Comparison of ENCODE assay signal across 8 cellular contexts in genomic region chrX:19990519-19991349, GRCh38. TPM values are rescaled to one million over a fixed set of nuclear protein-coding genes. Genes with fewer than 3 reads are reported as not detected.
DNase-seq lines count a peak whose midpoint lies in the region; ATAC-seq and TF ChIP-seq lines count a peak whose summit lies in the region.

TSS of gene BCLAF3 (minus strand) at chrX:19991061. CDS start at chrX:19970264, 20,797 bp downstream.

- no peaks in the 10 kb centered on the region for H3K4me1 ChIP-seq in H9 (ENCODE audit: insufficient read depth, low read length)
- peaks cover 13% of the 10 kb centered on the region for H3K4me1 ChIP-seq in Loucy (ENCODE audit: insufficient read depth, low read length, poor library complexity, severe bottlenecking)
- peaks cover 0 to 11% (median 0%) of the 10 kb centered on the region in 3 donors for H3K4me1 ChIP-seq in gastroesophageal sphincter

- TF ChIP-seq POLR2A in gastroesophageal sphincter (IDR thresholded peaks at IDR 0.05) = no peak

- H3K27ac ChIP-seq in H9 (ENCODE audit: insufficient read length, low read depth, low read length) = no peak within 1 kb of the TSS
- peak within 1 kb of the TSS; percentile 65 to 84 (median 78) for H3K27ac ChIP-seq in gastroesophageal sphincter

- no peak within 1 kb of the TSS for H2BK20ac ChIP-seq in H9 (ENCODE audit: low read depth, low read length, poor library complexity, severe bottlenecking)

- no peaks in the 10 kb centered on the region for H3K79me1 ChIP-seq in H9 (ENCODE audit: insufficient read depth, low read depth, low read length, poor library complexity, severe bottlenecking)

- H2AK5ac ChIP-seq in H9 (ENCODE audit: insufficient read length, low read length) = no peak within 1 kb of the TSS

- ATAC-seq in gastroesophageal sphincter = peak; percentile 96

- peak within 1 kb of the TSS; percentile 83 to 90 for H3K4me3 Mint-ChIP-seq in H9

- H4K91ac ChIP-seq in H9 (ENCODE audit: insufficient read length, low read depth, low read length) = no peak within 1 kb of the TSS

- no peak within 1 kb of the TSS for H2BK12ac ChIP-seq in H9 (ENCODE audit: insufficient read length, low read depth, low read length)

- no peak within 1 kb of the TSS for H2AFZ ChIP-seq in H9 (ENCODE audit: low read length)
- peak within 1 kb of the TSS; percentile 81; the same call in 1 of the 2 replicates for H2AFZ ChIP-seq in Loucy (ENCODE audit: low read length)

- peak; percentile 67 for DNase-seq in GF-D8 (lab: John Stamatoyannopoulos, UW)
- peak; percentile 92 for DNase-seq in H9
- peak; percentile 67 to 73 for DNase-seq in SHP77 (lab: John Stamatoyannopoulos, UW)
- peak; percentile 60 to 79 (median 74) for DNase-seq in activated naive CD4-positive, alpha-beta T cell (lab: John Stamatoyannopoulos, UW)
- peak in 55 of 56 donors; percentile 10 to 89 (median 75) for DNase-seq in nucleus accumbens (lab: John Stamatoyannopoulos, UW)
- DNase-seq in superior temporal gyrus (ENCODE audit: extremely low spot score) = peak; percentile 84

- peak within 1 kb of the TSS in 2 of 3 experiments; percentile 6 to 29; a peak in 4 of 7 replicates for H3K27ac Mint-ChIP-seq in H9

- no peak for TF ChIP-seq EP300 in gastroesophageal sphincter (IDR thresholded peaks at IDR 0.05)

- H4K20me1 ChIP-seq in H9 (ENCODE audit: control insufficient read depth, insufficient read depth, insufficient read length) (no peaks in the 10 kb centered on the region), Loucy (ENCODE audit: insufficient read depth, low read length, poor library complexity, severe bottlenecking) (no peaks in the 10 kb centered on the region)

- H3K4me1 Mint-ChIP-seq in H9 = peaks cover 0 to 6% of the 10 kb centered on the region in 2 experiments; a peak in 2 of 4 replicates

- H3K36me3 Mint-ChIP-seq in H9 (ENCODE audit: insufficient read depth in 1 of 3, low read depth in 3 of 3) = peaks cover 6 to 18% (median 7%) of the 10 kb centered on the region in 3 experiments; a peak in 6 of 7 replicates

- no peaks in the 10 kb centered on the region for H3K9me2 ChIP-seq in Loucy (replicated peaks; ENCODE audit: low read depth, low read length)

- H3K9me3 ChIP-seq in H9 (ENCODE audit: control insufficient read depth, low read depth, low read length) = peaks cover 20% of the 10 kb centered on the region
- H3K9me3 ChIP-seq in Loucy (ENCODE audit: insufficient read depth, low read depth, low read length) = no peaks in the 10 kb centered on the region
- no peaks in the 10 kb centered on the region for H3K9me3 ChIP-seq in gastroesophageal sphincter

- no peak within 1 kb of the TSS for H2BK5ac ChIP-seq in H9 (ENCODE audit: insufficient read length, low read length)

- H3T11ph ChIP-seq in H9 (ENCODE audit: low read length) = no peak within 1 kb of the TSS

- peaks cover 3% of the 10 kb centered on the region; the same call in 1 of the 2 replicates for H3K27me3 Mint-ChIP-seq in H9 (ENCODE audit: low read depth)

- H4K5ac ChIP-seq in H9 (ENCODE audit: insufficient read length, low read depth, low read length) = no peak within 1 kb of the TSS

- TF ChIP-seq CTCF in H9 (conservative IDR thresholded peaks at IDR 0.05) (peak; percentile 79), Loucy (conservative IDR thresholded peaks at IDR 0.05; ENCODE audit: low read length) (peak; percentile 55), gastroesophageal sphincter (IDR thresholded peaks at IDR 0.05) (peak; percentile 66 to 90 (median 80))

- peak within 1 kb of the TSS; percentile 23 for H3K9ac ChIP-seq in H9 (ENCODE audit: extremely low read depth, insufficient read length, low read length)
- peak within 1 kb of the TSS; percentile 72 for H3K9ac ChIP-seq in Loucy (ENCODE audit: low read depth, low read length, poor library complexity, severe bottlenecking)

- H2BK15ac ChIP-seq in H9 (ENCODE audit: low read depth, low read length) = no peak within 1 kb of the TSS

- H3K4ac ChIP-seq in H9 (ENCODE audit: low read depth, low read length) = no peak within 1 kb of the TSS

- peak within 1 kb of the TSS; percentile 60 for H3K4me2 ChIP-seq in H9 (ENCODE audit: insufficient read depth, insufficient read length, low read length)
- peak within 1 kb of the TSS; percentile 81 for H3K4me2 ChIP-seq in Loucy (ENCODE audit: low read depth, low read length, poor library complexity, severe bottlenecking)

- peaks cover 53 to 54% of the 10 kb centered on the region in 2 experiments for H3K9me3 Mint-ChIP-seq in H9

- H3K14ac ChIP-seq in H9 (ENCODE audit: insufficient read depth, low read length) = no peak within 1 kb of the TSS; the same call in 1 of the 2 replicates

- H3K4me3 ChIP-seq in Loucy (ENCODE audit: low read length, poor library complexity, severe bottlenecking) = peak within 1 kb of the TSS; percentile 79
- peak within 1 kb of the TSS; percentile 76 to 95 for H3K4me3 ChIP-seq in gastroesophageal sphincter

- H3K36me3 ChIP-seq in Loucy (ENCODE audit: insufficient read depth, low read length) (no peaks in the 10 kb centered on the region), gastroesophageal sphincter (no peaks in the 10 kb centered on the region)

- no peak within 1 kb of the TSS for H4K8ac ChIP-seq in H9 (replicated peaks; ENCODE audit: insufficient read length, low read depth, low read length)

- H3K23ac ChIP-seq in H9 (ENCODE audit: insufficient read length, low read depth, low read length) = no peak within 1 kb of the TSS

- WGBS in H9 (ENCODE audit: extremely low coverage, insufficient read length, low lambda C conversion rate) = no CpG with 5 or more reads among the region's 107 CpGs
- WGBS in gastroesophageal sphincter (ENCODE audit: low coverage in 1 of 2), 2 donors = no CpG with 5 or more reads among the region's 107 CpGs

- H3F3A ChIP-seq in Loucy (ENCODE audit: low read depth) = no peaks in the 10 kb centered on the region

- no peak within 1 kb of the TSS for H2BK120ac ChIP-seq in H9 (ENCODE audit: low read depth, low read length, poor library complexity, severe bottlenecking)

- H3K56ac ChIP-seq in H9 (ENCODE audit: insufficient read length, low read depth, low read length) = no peak within 1 kb of the TSS

- H3K79me2 ChIP-seq in H9 (ENCODE audit: insufficient read depth, low read length) (no peaks in the 10 kb centered on the region), Loucy (ENCODE audit: insufficient read depth, low read length) (peaks cover 35% of the 10 kb centered on the region)

- H3K18ac ChIP-seq in H9 (ENCODE audit: insufficient read length, low read depth, low read length) = no peak within 1 kb of the TSS

- H3K23me2 ChIP-seq in H9 (ENCODE audit: insufficient read length, low read depth, low read length, poor library complexity, severe bottlenecking) = no peaks in the 10 kb centered on the region

- H3K27me3 ChIP-seq in H9 (ENCODE audit: insufficient read depth, low read length) = no peaks in the 10 kb centered on the region
- no peaks in the 10 kb centered on the region for H3K27me3 ChIP-seq in Loucy (ENCODE audit: insufficient read depth, low read length, poor library complexity, severe bottlenecking)
- no peaks in the 10 kb centered on the region for H3K27me3 ChIP-seq in gastroesophageal sphincter

RNA-seq across cellular contexts. Expression of gene BCLAF3, which starts in this region (rescaled TPM):
- total RNA-seq in H9 (2021) = 6.4 and 7.9 TPM in 2 replicates
- 10 to 100 TPM in 1 of 4 donors, 1 to 10 TPM in 3; 5.9 to 22.6 (median 9.6) TPM for total RNA-seq in gastroesophageal sphincter
